ENCODE assay signal across 24 cellular contexts in genomic region chr12:112948806-112949205, GRCh38.
"Had no signal": no experiment of that assay in that cellular context is flagged by ENCODE, and none has a peak within 500 bp of the region (broad histone marks: within the 10 kb centered on the region; RNA-seq: fewer than 3 reads in every experiment).

No MANE protein-coding gene starts in this region.

- H3K9ac ChIP-seq: neural progenitor cell had no signal

- H3K9me3 ChIP-seq: pancreas, prostate gland, suprapubic skin, thoracic aorta, tibial artery, vagina had no signal

- H3K4me3 ChIP-seq: left ventricle myocardium inferior, lung, neural progenitor cell, pancreas, prostate gland, skin epidermis, suprapubic skin, thoracic aorta, tibial artery, vagina had no signal

- H3K4me1 ChIP-seq: left ventricle myocardium inferior, neural progenitor cell, pancreas, prostate gland, suprapubic skin, tibial artery, vagina had no signal

- H3K27ac ChIP-seq: left ventricle myocardium inferior, neural progenitor cell, pancreas, prostate gland, skin epidermis, suprapubic skin, thoracic aorta, tibial artery, vagina had no signal

- H3K27me3 ChIP-seq: neural progenitor cell, pancreas, suprapubic skin, tibial artery, vagina had no signal

- H2AFZ ChIP-seq: neural progenitor cell had no signal

- DNase-seq: hypothalamus; immature natural killer cell; left ventricle myocardium inferior; mesendoderm; naive B cell; natural killer cell; nephron progenitor cell; pancreas; posterior cingulate gyrus; retina; right cardiac atrium; stimulated activated CD4-positive, alpha-beta T cell treated with anti-CD3 and anti-CD28 coated beads, Interleukin-12 subunit alpha, Interleukin-12 subunit beta, amount 100 ng/mL, for 4 hours; stimulated activated CD4-positive, alpha-beta T cell treated with anti-CD3 and anti-CD28 coated beads, Interleukin-15, amount 100 ng/mL, for 24 hours; stimulated activated CD4-positive, alpha-beta T cell treated with anti-CD3 and anti-CD28 coated beads, Interleukin-2, amount 100 ng/mL, for 24 hours; stimulated activated CD4-positive, alpha-beta T cell treated with anti-CD3 and anti-CD28 coated beads, Interleukin-4, amount 100 ng/mL, for 1 hour; stimulated activated naive CD4-positive, alpha-beta T cell; tibial artery had no signal

- H3K4me2 ChIP-seq: neural progenitor cell had no signal

- H3K36me3 ChIP-seq: neural progenitor cell, prostate gland had no signal
